Comparison of ENCODE assay signal across 8 cellular contexts in genomic region chr2:178193823-178194599, GRCh38.
DNase-seq lines count a peak whose midpoint lies in the region; ATAC-seq and TF ChIP-seq lines count a peak whose summit lies in the region.

TSS of gene OSBPL6 (plus strand) at chr2:178194512. CDS start at chr2:178306185, 111,673 bp downstream.

- H3K9me3 ChIP-seq in iPS-18c (ENCODE audit: control insufficient read depth, insufficient read depth, low read length): peaks cover 2% of the 10 kb centered on the region

- H3K4me3 ChIP-seq in brain microvascular endothelial cell (ENCODE audit: low read depth, low read length): peak within 1 kb of the TSS; percentile 82
- H3K4me3 ChIP-seq in iPS-18c (ENCODE audit: insufficient read depth, low read depth, low read length): peak within 1 kb of the TSS; percentile 89
- H3K4me3 ChIP-seq in skeletal muscle cell (ENCODE audit: low read depth, low read length): peak within 1 kb of the TSS; percentile 92

- H3K27me3 ChIP-seq in brain microvascular endothelial cell (replicated peaks): no peaks in the 10 kb centered on the region

- H3K36me3 ChIP-seq in brain microvascular endothelial cell (replicated peaks): no peaks in the 10 kb centered on the region

- TF ChIP-seq CTCF in GM13976 (IDR thresholded peaks at IDR 0.05; ENCODE audit: borderline replicate concordance, control extremely low read depth, extremely low read depth, insufficient read depth, missing control alignments) (no peak), brain microvascular endothelial cell (IDR thresholded peaks at IDR 0.05; ENCODE audit: low read depth, low read length, missing control alignments) (peak; percentile 5)

- H3K27ac ChIP-seq in brain microvascular endothelial cell: peak within 1 kb of the TSS; percentile 44

- DNase-seq in GM13976 (ENCODE audit: low spot score) (peak; percentile 91), NCI-H1105 treated with DMSO at 0.1 percent for 48 hours (lab: John Stamatoyannopoulos, UW) (peak; percentile 67), T1000 (lab: John Stamatoyannopoulos, UW) (peak; percentile 76), brain microvascular endothelial cell (peak; percentile 60), skeletal muscle cell (ENCODE audit: low read depth) (peak; percentile 62), GF-D8 (lab: John Stamatoyannopoulos, UW) (no peak)

- peak; percentile 95 for ATAC-seq in HG02759 (IDR thresholded peaks at IDR 0.05; ENCODE audit: unreplicated experiment)

- in situ Hi-C loops in GM13976 (cut with MboI; ENCODE audit: low sequenced_read_pairs, unreplicated experiment) (no loop called here), brain microvascular endothelial cell (cut with HindIII; ENCODE audit: low pct_ligation_motif_present, low sequenced_read_pairs) (no loop called here)
